In the genomic region with DNA sequence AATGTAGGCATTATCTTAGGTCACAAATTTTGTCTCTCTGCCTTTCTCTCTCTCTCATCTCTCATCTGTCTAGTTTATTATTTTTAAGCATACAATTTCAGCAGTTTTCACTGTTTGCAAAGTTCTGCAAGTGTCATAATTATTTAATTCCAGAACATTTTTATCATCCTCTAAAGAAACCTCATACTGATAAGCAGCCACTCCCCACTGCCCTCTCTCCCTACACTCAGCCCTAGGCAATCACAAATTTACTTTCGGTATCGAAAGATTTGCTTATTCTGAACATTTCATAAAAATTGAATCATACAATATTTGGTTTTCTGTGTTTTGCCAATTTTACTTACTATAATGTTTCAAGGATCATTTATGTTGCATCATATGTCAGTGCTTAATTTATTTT, we compare ENCODE assay signal across 27 cellular contexts. TPM values are rescaled to one million over a fixed set of nuclear protein-coding genes. Genes with fewer than 3 reads are reported as not detected.
DNase-seq lines count a peak whose midpoint lies in the region; FAIRE-seq and TF ChIP-seq lines count a peak whose summit lies in the region.
"Had no signal": no experiment of that assay in that cellular context is flagged by ENCODE, and none has a peak within 500 bp of the region (broad histone marks: within the 10 kb centered on the region; RNA-seq: fewer than 3 reads in every experiment).

No MANE protein-coding gene starts in this region.

- H3K9me3 Mint-ChIP-seq in HFFc6 (peaks cover 9% of the 10 kb centered on the region), mesothelial cell of epicardium (no peaks in the 10 kb centered on the region)
- no peaks in the 10 kb centered on the region for H3K9me3 Mint-ChIP-seq in activated CD4-positive, alpha-beta memory T cell treated with anti-CD3 and anti-CD28 coated beads, Interleukin-2, amount 10 ng/mL, durations not matched to agents 7 days and 5 days
- H3K9me3 Mint-ChIP-seq: CD4-positive, alpha-beta T cell had no signal

- H3K27me3 Mint-ChIP-seq in HFFc6 (ENCODE audit: insufficient read depth), result no peaks in the 10 kb centered on the region; the same call in 1 of the 2 replicates
- peaks cover 2% of the 10 kb centered on the region for H3K27me3 Mint-ChIP-seq in mesothelial cell of epicardium (ENCODE audit: low read depth)
- H3K27me3 Mint-ChIP-seq in activated CD4-positive, alpha-beta memory T cell treated with anti-CD3 and anti-CD28 coated beads, Interleukin-2, amount 10 ng/mL, durations not matched to agents 7 days and 5 days, result peaks cover 12% of the 10 kb centered on the region

- DNase-seq in HFFc6, result no peak
- DNase-seq in OCI-M1 (lab: John Stamatoyannopoulos, UW), result peak; percentile 82
- DNase-seq in mesothelial cell of epicardium (ENCODE audit: low spot score in 2 of 2, unreplicated experiment in 2 of 2), result no peak
- DNase-seq in NCI-H1436 treated with DMSO at 0.1 percent for 48 hours (lab: John Stamatoyannopoulos, UW), result no peak
- DNase-seq in activated CD4-positive, alpha-beta memory T cell treated with anti-CD3 and anti-CD28 coated beads, Interleukin-2, amount 10 ng/mL, durations not matched to agents 7 days and 5 days, result no peak
- no peak for DNase-seq in NK-92 treated with Interleukin-12 subunit alpha and Interleukin-12 subunit beta, amount 100 ng/mL, for 24 hours (lab: John Stamatoyannopoulos, UW)
- no peak for DNase-seq in T-helper 1 cell
- DNase-seq: AML-193; CD4-positive, alpha-beta T cell; DMS53; GM23248; H7; NCI-H2029; NCI-H446; NCI-H524 treated with DMSO at 0.1 percent for 48 hours; NCI-H774; SJCRH30 had no signal

- H3K4me1 Mint-ChIP-seq in HFFc6 (ENCODE audit: low read depth) (no peaks in the 10 kb centered on the region), mesothelial cell of epicardium (peaks cover 27% of the 10 kb centered on the region)
- H3K4me1 Mint-ChIP-seq in activated CD4-positive, alpha-beta memory T cell treated with anti-CD3 and anti-CD28 coated beads, Interleukin-2, amount 10 ng/mL, durations not matched to agents 7 days and 5 days, result no peaks in the 10 kb centered on the region

- peak overlapping the region; percentile 40; the same call in 1 of the 2 replicates for H3K4me3 Mint-ChIP-seq in HFFc6
- H3K4me3 Mint-ChIP-seq in mesothelial cell of epicardium, result no peak overlapping the region
- no peak overlapping the region for H3K4me3 Mint-ChIP-seq in activated CD4-positive, alpha-beta memory T cell treated with anti-CD3 and anti-CD28 coated beads, Interleukin-2, amount 10 ng/mL, durations not matched to agents 7 days and 5 days
- H3K4me3 Mint-ChIP-seq: CD4-positive, alpha-beta T cell had no signal

- peak; percentile 20 for FAIRE-seq in TTC549 (lab: Jason Lieb, UNC)
- FAIRE-seq: A204.1, D721Med, HepG2, RCC 7860 had no signal

- H3K36me3 Mint-ChIP-seq in HFFc6 (ENCODE audit: low read depth) (no peaks in the 10 kb centered on the region), mesothelial cell of epicardium (no peaks in the 10 kb centered on the region)
- H3K36me3 Mint-ChIP-seq in activated CD4-positive, alpha-beta memory T cell treated with anti-CD3 and anti-CD28 coated beads, Interleukin-2, amount 10 ng/mL, durations not matched to agents 7 days and 5 days (ENCODE audit: low read depth), result no peaks in the 10 kb centered on the region

- CTCF ChIA-PET in activated CD4-positive, alpha-beta memory T cell treated with anti-CD3 and anti-CD28 coated beads, Interleukin-2, amount 10 ng/mL, durations not matched to agents 7 days and 5 days (lab: Charles Lee), result no interaction called here

- POLR2A ChIA-PET in activated CD4-positive, alpha-beta memory T cell treated with anti-CD3 and anti-CD28 coated beads, Interleukin-2, amount 10 ng/mL, durations not matched to agents 7 days and 5 days (lab: Charles Lee), result no interaction called here

- TF ChIP-seq CTCF in HFFc6 (IDR thresholded peaks at IDR 0.05) (no peak), mesothelial cell of epicardium (IDR thresholded peaks at IDR 0.05; ENCODE audit: unreplicated experiment) (no peak)

- no peak overlapping the region for H3K27ac Mint-ChIP-seq in HFFc6
- H3K27ac Mint-ChIP-seq in mesothelial cell of epicardium, result peak overlapping the region; percentile 48
- H3K27ac Mint-ChIP-seq in activated CD4-positive, alpha-beta memory T cell treated with anti-CD3 and anti-CD28 coated beads, Interleukin-2, amount 10 ng/mL, durations not matched to agents 7 days and 5 days, result no peak overlapping the region
- H3K27ac Mint-ChIP-seq: CD4-positive, alpha-beta T cell had no signal

RNA-seq across cellular contexts. Expression of gene OR6Y1, which starts 16.6 kb away (rescaled TPM):
- total RNA-seq in HFFc6 (2021; fragmentation: NEBNext Ultra II Directional; extraction: Animal tissue kit (Norgen Biotek cat#: 25700)), result not detected
- not detected in 3 replicates for total RNA-seq in mesothelial cell of epicardium
- not detected for total RNA-seq in activated CD4-positive, alpha-beta memory T cell treated with anti-CD3 and anti-CD28 coated beads, Interleukin-2, amount 10 ng/mL, durations not matched to agents 7 days and 5 days
- total RNA-seq: CD4-positive, alpha-beta T cell; Daoy; G401; GM23248; H7; HepG2; HT1080; LHCN-M2; MCF 10A; SJCRH30 had no signal

RNA-seq across cellular contexts. Expression of gene OR6P1, which starts 32.8 kb away (rescaled TPM):
- not detected for total RNA-seq in HFFc6 (2021; fragmentation: NEBNext Ultra II Directional; extraction: Animal tissue kit (Norgen Biotek cat#: 25700))
- total RNA-seq in mesothelial cell of epicardium, result not detected in 3 replicates
- not detected for total RNA-seq in activated CD4-positive, alpha-beta memory T cell treated with anti-CD3 and anti-CD28 coated beads, Interleukin-2, amount 10 ng/mL, durations not matched to agents 7 days and 5 days
- total RNA-seq: CD4-positive, alpha-beta T cell; Daoy; G401; GM23248; H7; HepG2; HT1080; LHCN-M2; MCF 10A; SJCRH30 had no signal

RNA-seq across cellular contexts. Expression of gene OR10X1, which starts 42.1 kb away (rescaled TPM):
- not detected for total RNA-seq in HFFc6 (2021; fragmentation: NEBNext Ultra II Directional; extraction: Animal tissue kit (Norgen Biotek cat#: 25700))
- total RNA-seq in mesothelial cell of epicardium, result not detected in 3 replicates
- not detected for total RNA-seq in activated CD4-positive, alpha-beta memory T cell treated with anti-CD3 and anti-CD28 coated beads, Interleukin-2, amount 10 ng/mL, durations not matched to agents 7 days and 5 days
- total RNA-seq: CD4-positive, alpha-beta T cell; Daoy; G401; GM23248; H7; HepG2; HT1080; LHCN-M2; MCF 10A; SJCRH30 had no signal
